8 cellular contexts compared by ENCODE assay signal in the genomic region with DNA sequence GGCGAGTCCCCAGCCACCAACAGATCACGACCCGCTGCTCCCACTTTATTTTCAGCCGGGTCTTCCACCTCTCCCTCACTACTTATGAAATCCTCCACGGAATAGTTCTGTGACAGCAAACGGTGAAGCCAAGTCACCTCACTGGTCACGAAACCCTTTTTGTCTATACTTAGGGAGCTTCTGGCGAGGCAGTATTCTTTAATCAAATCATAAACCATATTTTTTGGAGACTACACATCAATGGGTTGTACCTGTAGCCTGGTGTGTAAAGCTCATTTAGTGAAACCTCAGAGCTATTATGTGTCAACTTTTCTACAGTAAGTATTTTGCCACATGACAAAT. TPM values are rescaled to one million over a fixed set of nuclear protein-coding genes. Genes with fewer than 3 reads are reported as not detected.
DNase-seq lines count a peak whose midpoint lies in the region; ATAC-seq, FAIRE-seq and TF ChIP-seq lines count a peak whose summit lies in the region.

No MANE protein-coding gene starts in this region.

- H3K36me3 ChIP-seq in adrenal gland (replicated peaks in 1 of 2) (peaks cover 0 to 9% of the 10 kb centered on the region in 2 donors), iPS-20b (ENCODE audit: insufficient read depth, low read depth, low read length) (peaks cover 27% of the 10 kb centered on the region), stomach smooth muscle (ENCODE audit: control insufficient read depth in 2 of 2, insufficient read depth in 2 of 2, low read length in 2 of 2) (no peaks in the 10 kb centered on the region)

- no peaks in the 10 kb centered on the region for H3K27me3 ChIP-seq in adrenal gland
- H3K27me3 ChIP-seq in iPS-20b (ENCODE audit: insufficient read depth, low read length): no peaks in the 10 kb centered on the region
- no peaks in the 10 kb centered on the region for H3K27me3 ChIP-seq in stomach smooth muscle (ENCODE audit: control insufficient read depth in 1 of 2, insufficient read depth in 2 of 2, low read length in 2 of 2)

- no peak for TF ChIP-seq CTCF in adrenal gland (IDR thresholded peaks at IDR 0.05)

- no peaks in the 10 kb centered on the region for H3K9me3 ChIP-seq in adrenal gland (replicated peaks in 1 of 3)
- no peaks in the 10 kb centered on the region for H3K9me3 ChIP-seq in iPS-20b (ENCODE audit: insufficient read depth, low read depth, low read length)
- H3K9me3 ChIP-seq in stomach smooth muscle (ENCODE audit: control insufficient read depth in 2 of 2, low read length in 2 of 2): no peaks in the 10 kb centered on the region

- FAIRE-seq in GM12891 (lab: Jason Lieb, UNC): no peak

- H3K27ac ChIP-seq in adrenal gland (peak overlapping the region in 4 of 5 donors; percentile 75 to 93 (median 90)), iPS-20b (ENCODE audit: low read length) (no peak overlapping the region), stomach smooth muscle (ENCODE audit: low read length) (peak overlapping the region; percentile 78)

- DNase-seq in GM12891 (ENCODE audit: insufficient read length, low spot score) (peak; percentile 5), adrenal gland (no peak), SHP77 (lab: John Stamatoyannopoulos, UW) (no peak)
- DNase-seq in effector CD8-positive, alpha-beta T cell (lab: John Stamatoyannopoulos, UW): no peak

- TF ChIP-seq POLR2A in GM12891 (IDR thresholded peaks at IDR 0.05; ENCODE audit: low read depth, low read length) (no peak), adrenal gland (IDR thresholded peaks at IDR 0.05) (no peak)

- 0 to 2% (median 1%) methylated on average over 8 of the region's 8 CpGs for WGBS in adrenal gland, 4 donors

- peaks cover 0 to 24% of the 10 kb centered on the region in 2 donors for H3K4me1 ChIP-seq in adrenal gland (replicated peaks in 1 of 2)
- H3K4me1 ChIP-seq in iPS-20b (ENCODE audit: insufficient read depth, low read length): peaks cover 19% of the 10 kb centered on the region; the same call in 1 of the 2 replicates
- peaks cover 12% of the 10 kb centered on the region for H3K4me1 ChIP-seq in stomach smooth muscle (ENCODE audit: control insufficient read depth, insufficient read depth, low read length)

- intact Hi-C loops in adrenal gland (cut with DNase I): no loop called here

- H3K9ac ChIP-seq in iPS-20b (ENCODE audit: low read depth, low read length) (peak overlapping the region; percentile 79), stomach smooth muscle (ENCODE audit: low read length in 2 of 2) (peak overlapping the region; percentile 88 to 93)

- ATAC-seq in HG03521 (IDR thresholded peaks at IDR 0.05; ENCODE audit: unreplicated experiment) (no peak), GM19452 (IDR thresholded peaks at IDR 0.05; ENCODE audit: unreplicated experiment) (no peak)

- peak overlapping the region; percentile 34 to 69 (median 56) for H3K4me3 ChIP-seq in adrenal gland
- H3K4me3 ChIP-seq in iPS-20b (ENCODE audit: low read length): peak overlapping the region; percentile 84
- H3K4me3 ChIP-seq in stomach smooth muscle (ENCODE audit: low read length in 2 of 2): peak overlapping the region; percentile 89 to 92

TF ChIP-seq in GM12891, 5 proteins besides CTCF, POLR2A, EP300 and RAD21:
- TF ChIP-seq TAF1 (IDR thresholded peaks at IDR 0.05; ENCODE audit: low read depth, low read length) (no peak), POLR2AphosphoS5 (IDR thresholded peaks at IDR 0.05; ENCODE audit: low read depth, low read length) (no peak), POU2F2 (IDR thresholded peaks at IDR 0.05; ENCODE audit: low read depth, low read length) (no peak), PAX5 (IDR thresholded peaks at IDR 0.05; ENCODE audit: insufficient read depth, low read length, severe bottlenecking) (no peak), SPI1 (IDR thresholded peaks at IDR 0.05; ENCODE audit: low read depth, low read length) (no peak)

RNA-seq across cellular contexts. Expression of a gene that starts 0.8 kb away (rescaled TPM):
- polyA plus RNA-seq in GM12891 (2012; ENCODE audit: low read depth, missing spikeins): 658 TPM
- 100 to 1,000 TPM in 3 of 8 donors, 10 to 100 TPM in 5; 84.9 to 234 (median 92.7) TPM for total RNA-seq in adrenal gland
- polyA plus RNA-seq in adrenal gland: 10 to 100 TPM; 49.7 to 69.9 (median 53.4) TPM

RNA-seq across cellular contexts. Expression of a gene that starts 4.5 kb away (rescaled TPM):
- 32.4 TPM for polyA plus RNA-seq in GM12891 (2012; ENCODE audit: low read depth, missing spikeins)
- 10 to 100 TPM; 21.9 to 53.7 (median 41.4) TPM for total RNA-seq in adrenal gland
- polyA plus RNA-seq in adrenal gland: 10 to 100 TPM in 2 of 3 donors, 1 to 10 TPM in 1; 7.2 to 28.0 (median 19.1) TPM

RNA-seq across cellular contexts. Expression of a gene that starts 56.7 kb away (rescaled TPM):
- polyA plus RNA-seq in GM12891 (2012; ENCODE audit: low read depth, missing spikeins): 27.1 TPM
- total RNA-seq in adrenal gland: 10 to 100 TPM; 24.2 to 80.1 (median 45.7) TPM
- 100 to 1,000 TPM in 1 of 3 donors, 10 to 100 TPM in 2; 35.1 to 103 (median 52.7) TPM for polyA plus RNA-seq in adrenal gland
